Comparison of ENCODE assay signal across 27 cellular contexts in the genomic region with DNA sequence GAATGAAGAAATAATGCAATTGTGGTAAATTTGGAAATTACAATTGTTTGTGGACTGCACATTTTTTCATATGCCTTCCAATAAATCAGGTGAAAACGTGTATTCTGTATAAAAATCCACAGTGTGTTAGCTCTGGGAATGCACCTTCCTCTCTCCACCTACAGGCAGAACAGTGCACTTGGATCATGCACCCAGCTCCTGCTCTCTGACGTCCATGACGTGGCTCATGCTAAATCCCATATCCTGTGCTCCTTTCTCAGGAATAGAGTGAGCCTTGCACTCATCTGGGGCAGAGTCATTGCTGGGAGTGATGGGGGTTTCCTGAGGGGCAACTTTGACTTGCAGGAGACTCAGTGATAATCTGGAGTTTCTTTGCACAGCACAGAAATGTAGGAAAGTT.
"Had no signal": no experiment of that assay in that cellular context is flagged by ENCODE, and none has a peak within 500 bp of the region (broad histone marks: within the 10 kb centered on the region; RNA-seq: fewer than 3 reads in every experiment).

No MANE protein-coding gene starts in this region.

- FAIRE-seq: endothelial cell of umbilical vein, pancreas had no signal

- H3K36me3 ChIP-seq: colonic mucosa, esophagus squamous epithelium, lower lobe of right lung, pancreas, stomach, thyroid gland, vagina had no signal

- H3K9me3 ChIP-seq: colonic mucosa, esophagus squamous epithelium, lower lobe of right lung, pancreas, stomach, thyroid gland, vagina had no signal

- H3K4me3 ChIP-seq: colonic mucosa, esophagus squamous epithelium, lower lobe of right lung, pancreas, smooth muscle cell, stomach, thyroid gland, vagina had no signal

- H3K36me3 Mint-ChIP-seq: immature natural killer cell; natural killer cell; stimulated activated effector memory CD8-positive, alpha-beta T cell treated with anti-CD3 and anti-CD28 coated beads, Interleukin-12 subunit alpha, Interleukin-12 subunit beta, amount 100 ng/mL, for 72 hours had no signal

- ATAC-seq: left ventricle myocardium superior; lower lobe of right lung; natural killer cell; pancreas; sciatic nerve; stimulated activated effector memory CD8-positive, alpha-beta T cell treated with anti-CD3 and anti-CD28 coated beads, Interleukin-12 subunit alpha, Interleukin-12 subunit beta, amount 100 ng/mL, for 72 hours had no signal

- H3K27ac ChIP-seq: colonic mucosa, esophagus squamous epithelium, lower lobe of right lung, pancreas, stomach, thyroid gland, vagina had no signal

- H3K4me1 ChIP-seq: colonic mucosa, esophagus squamous epithelium, lower lobe of right lung, pancreas, stomach, thyroid gland, vagina had no signal

- H3K9me3 Mint-ChIP-seq: dendritic cell treated with granulocyte-macrophage colony-stimulating factor and Interleukin-4, amounts not matched to agents 40 ng/mL and 50 ng/mL, for 4 days; immature natural killer cell; natural killer cell; stimulated activated effector memory CD8-positive, alpha-beta T cell treated with anti-CD3 and anti-CD28 coated beads, Interleukin-12 subunit alpha, Interleukin-12 subunit beta, amount 100 ng/mL, for 72 hours had no signal

- H3K27me3 ChIP-seq: colonic mucosa, thyroid gland, vagina had no signal

- DNase-seq: colonic mucosa; effector memory CD4-positive, alpha-beta T cell; esophagus squamous epithelium; foreskin melanocyte; hypothalamus; immature natural killer cell; islet precursor cell; kidney glomerular epithelial cell; left ventricle myocardium superior; lower lobe of right lung; natural killer cell; occipital lobe; pancreas; retina; stimulated activated CD4-positive, alpha-beta T cell treated with anti-CD3 and anti-CD28 coated beads, Interleukin-12 subunit alpha, Interleukin-12 subunit beta, amount 100 ng/mL, for 4 hours; stimulated activated CD4-positive, alpha-beta T cell treated with anti-CD3 and anti-CD28 coated beads, Interleukin-1b, Interleukin-23, amount 100 ng/mL, for 48 hours; stimulated activated CD4-positive, alpha-beta T cell treated with anti-CD3 and anti-CD28 coated beads, Interleukin-4, amount 100 ng/mL, for 24 hours; stimulated activated naive CD4-positive, alpha-beta T cell treated with Interleukin-2 at 50 U/mL for 16 hours; stomach; thyroid gland; trophoblast cell had no signal

- H3K4me2 ChIP-seq: smooth muscle cell had no signal

- H3K27ac Mint-ChIP-seq: dendritic cell treated with granulocyte-macrophage colony-stimulating factor and Interleukin-4, amounts not matched to agents 40 ng/mL and 50 ng/mL, for 4 days; immature natural killer cell; natural killer cell; stimulated activated effector memory CD8-positive, alpha-beta T cell treated with anti-CD3 and anti-CD28 coated beads, Interleukin-12 subunit alpha, Interleukin-12 subunit beta, amount 100 ng/mL, for 72 hours had no signal
